Comparison of ENCODE assay signal across 19 cellular contexts in the genomic region with DNA sequence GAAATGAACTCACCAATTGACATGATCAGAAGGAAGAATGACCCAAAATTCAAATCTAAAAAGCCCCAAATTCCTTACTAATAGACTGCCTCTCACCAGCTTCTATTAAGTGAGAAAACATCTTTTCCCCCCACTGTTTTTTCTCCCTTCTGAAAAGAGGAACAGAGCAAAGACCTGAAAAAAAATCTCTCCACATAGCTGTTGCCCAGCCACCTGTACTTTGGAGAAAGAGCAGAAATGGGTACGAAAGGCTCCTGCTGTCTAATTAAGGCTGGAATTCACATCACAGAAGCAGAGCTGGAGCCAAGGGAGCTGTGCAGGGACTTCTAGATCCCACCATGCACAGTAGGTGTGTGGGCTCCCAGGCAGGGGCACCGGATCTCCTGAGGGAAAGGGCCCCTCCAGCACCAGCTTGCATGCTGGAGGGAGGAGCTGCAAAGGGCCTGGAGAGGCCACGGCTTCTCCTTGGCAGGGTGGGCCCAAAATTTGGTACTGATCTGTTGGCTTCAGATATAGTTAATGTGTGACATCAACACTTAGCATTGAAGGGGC.
DNase-seq lines count a peak whose midpoint lies in the region; ATAC-seq, FAIRE-seq and TF ChIP-seq lines count a peak whose summit lies in the region.
"Had no signal": no experiment of that assay in that cellular context is flagged by ENCODE, and none has a peak within 500 bp of the region (broad histone marks: within the 10 kb centered on the region; RNA-seq: fewer than 3 reads in every experiment).

No MANE protein-coding gene starts in this region.

- CTCF ChIA-PET in HEK293T (lab: Yijun Ruan, JAX): interaction anchor here (2.3 kb wide), 1 partner anchor 190 kb away, joined by 8 read pairs; no protein-coding TSS in a partner anchor

- H3K9me3 ChIP-seq in WERI-Rb-1 (ENCODE audit: severe bottlenecking): peaks cover 6% of the 10 kb centered on the region

- ATAC-seq in GM21390 (IDR thresholded peaks at IDR 0.05; ENCODE audit: unreplicated experiment) (peak; percentile 18), HG03095 (IDR thresholded peaks at IDR 0.05; ENCODE audit: unreplicated experiment) (peak; percentile 22)
- no peak for ATAC-seq in activated naive CD8-positive, alpha-beta T cell treated with anti-CD3 and anti-CD28 coated beads, Interleukin-2, amount 50 U/mL, for 24 hours
- ATAC-seq: T-cell had no signal

- no peaks in the 10 kb centered on the region for H3K36me3 Mint-ChIP-seq in activated naive CD8-positive, alpha-beta T cell treated with anti-CD3 and anti-CD28 coated beads, Interleukin-2, amount 50 U/mL, for 24 hours (ENCODE audit: low read depth)
- H3K36me3 Mint-ChIP-seq: T-cell had no signal

- no peaks in the 10 kb centered on the region for H3K27me3 ChIP-seq in WERI-Rb-1 (ENCODE audit: insufficient read depth, low read depth, severe bottlenecking)

- H3K4me3 ChIP-seq in WERI-Rb-1 (ENCODE audit: low read depth, low read length): no peak overlapping the region
- H3K4me3 ChIP-seq: breast epithelium, gastroesophageal sphincter, GM23338, PC-9 had no signal

- H3K27ac ChIP-seq in WERI-Rb-1: no peak overlapping the region
- H3K27ac ChIP-seq: breast epithelium, gastroesophageal sphincter, PC-9 had no signal

- POLR2A ChIA-PET in HEK293T (lab: Yijun Ruan, JAX): no interaction called here

- no peak for FAIRE-seq in GM12891 (lab: Jason Lieb, UNC)
- FAIRE-seq: endometrium, keratinocyte had no signal

- H3K9me3 Mint-ChIP-seq in activated naive CD8-positive, alpha-beta T cell treated with anti-CD3 and anti-CD28 coated beads, Interleukin-2, amount 50 U/mL, for 24 hours: no peaks in the 10 kb centered on the region

- no peaks in the 10 kb centered on the region for H3K27me3 Mint-ChIP-seq in activated naive CD8-positive, alpha-beta T cell treated with anti-CD3 and anti-CD28 coated beads, Interleukin-2, amount 50 U/mL, for 24 hours
- H3K27me3 Mint-ChIP-seq: T-cell had no signal

- no peak for TF ChIP-seq POLR2A in GM12891 (IDR thresholded peaks at IDR 0.05; ENCODE audit: low read depth, low read length)

- no peaks in the 10 kb centered on the region for H3K36me3 ChIP-seq in WERI-Rb-1
- H3K36me3 ChIP-seq: breast epithelium, gastroesophageal sphincter had no signal

- peak overlapping the region; percentile 41 for H3K27ac Mint-ChIP-seq in activated naive CD8-positive, alpha-beta T cell treated with anti-CD3 and anti-CD28 coated beads, Interleukin-2, amount 50 U/mL, for 24 hours

- TF ChIP-seq CTCF in WERI-Rb-1 (IDR thresholded peaks at IDR 0.05; ENCODE audit: low read depth, low read length): no peak

- DNase-seq in GM12891 (ENCODE audit: insufficient read length, low spot score) (no peak), NCI-H345 (lab: John Stamatoyannopoulos, UW) (no peak), WERI-Rb-1 (no peak), HEK293T (ENCODE audit: extremely low spot score) (no peak)
- no peak for DNase-seq in activated naive CD8-positive, alpha-beta T cell treated with anti-CD3 and anti-CD28 coated beads, Interleukin-2, amount 50 U/mL, for 24 hours
- no peak for DNase-seq in activated T-cell treated with anti-CD3 and anti-CD28 coated beads, Interleukin-2, amount 50 U/mL, for 48 hours
- DNase-seq: activated CD4-positive, alpha-beta T cell treated with anti-CD3 and anti-CD28 coated beads, Interleukin-2, amount 50 U/mL, for 48 hours; activated effector memory CD4-positive, alpha-beta T cell treated with anti-CD3 and anti-CD28 coated beads, Interleukin-2, amount 50 U/mL, for 16 hours; DND-41; NCI-H2081 treated with DMSO at 0.1 percent for 48 hours had no signal

- no peak overlapping the region for H3K4me3 Mint-ChIP-seq in activated naive CD8-positive, alpha-beta T cell treated with anti-CD3 and anti-CD28 coated beads, Interleukin-2, amount 50 U/mL, for 24 hours
- H3K4me3 Mint-ChIP-seq: GM23338, T-cell had no signal

- H3K4me1 Mint-ChIP-seq in activated naive CD8-positive, alpha-beta T cell treated with anti-CD3 and anti-CD28 coated beads, Interleukin-2, amount 50 U/mL, for 24 hours: peaks cover 90% of the 10 kb centered on the region

TF ChIP-seq in GM12891, 5 proteins besides CTCF, POLR2A, EP300 and RAD21:
- peak; percentile 96 for TF ChIP-seq SPI1 (IDR thresholded peaks at IDR 0.05; ENCODE audit: low read depth, low read length)
- TF ChIP-seq POLR2AphosphoS5 (IDR thresholded peaks at IDR 0.05; ENCODE audit: low read depth, low read length): no peak
TF ChIP-seq in GM12891: peak in this region for 1.

TF ChIP-seq in HEK293T, 16 proteins besides CTCF, POLR2A, EP300 and RAD21:
- TF ChIP-seq FOXA1 (IDR thresholded peaks at IDR 0.05) (no peak), SP1 (IDR thresholded peaks at IDR 0.05) (no peak), ELF4 (IDR thresholded peaks at IDR 0.05) (no peak), LEF1 (IDR thresholded peaks at IDR 0.05; ENCODE audit: borderline replicate concordance) (no peak), BHLHE40 (IDR thresholded peaks at IDR 0.05; ENCODE audit: borderline replicate concordance) (no peak), FOXM1 (IDR thresholded peaks at IDR 0.05; ENCODE audit: borderline replicate concordance) (no peak), TARDBP (IDR thresholded peaks at IDR 0.05) (no peak), ARNT (IDR thresholded peaks at IDR 0.05) (no peak), SUZ12 (IDR thresholded peaks at IDR 0.05) (no peak), NFRKB (IDR thresholded peaks at IDR 0.05) (no peak), L3MBTL2 (conservative IDR thresholded peaks at IDR 0.05) (no peak), PKNOX1 (IDR thresholded peaks at IDR 0.05) (no peak), FOXK2 (IDR thresholded peaks at IDR 0.05) (no peak), ZNF384 (IDR thresholded peaks at IDR 0.05) (no peak)
